Comparison of ENCODE assay signal across 8 cellular contexts in genomic region chr2:48448274-48449061, GRCh38. TPM values are rescaled to one million over a fixed set of nuclear protein-coding genes. Genes with fewer than 3 reads are reported as not detected.
DNase-seq lines count a peak whose midpoint lies in the region; ATAC-seq and TF ChIP-seq lines count a peak whose summit lies in the region.

No MANE protein-coding gene starts in this region.

- intact Hi-C loops in lower lobe of right lung (cut with DNase I): no loop called here

- no peaks in the 10 kb centered on the region for H4K20me1 ChIP-seq in BLaER1

- H3K27me3 Mint-ChIP-seq in activated naive CD8-positive, alpha-beta T cell treated with anti-CD3 and anti-CD28 coated beads for 36 hours: no peaks in the 10 kb centered on the region

- H3K9me3 ChIP-seq in BLaER1 (no peaks in the 10 kb centered on the region), lower lobe of right lung (no peaks in the 10 kb centered on the region)

- H3K4me1 ChIP-seq in BLaER1 (peaks cover 79% of the 10 kb centered on the region), lower lobe of right lung (peaks cover 37% of the 10 kb centered on the region)

- H3K36me3 ChIP-seq in BLaER1: peaks cover 26% of the 10 kb centered on the region
- H3K36me3 ChIP-seq in lower lobe of right lung: peaks cover 25% of the 10 kb centered on the region

- H3K27ac ChIP-seq in BLaER1 (peak overlapping the region; percentile 79), HL-60 (replicated peaks) (peak overlapping the region; percentile 66), lower lobe of right lung (peak overlapping the region; percentile 9)

- ATAC-seq in GM19351 (IDR thresholded peaks at IDR 0.05; ENCODE audit: unreplicated experiment): peak; percentile 70
- peak; percentile 71 to 73 for ATAC-seq in lower lobe of right lung

- peaks cover 53% of the 10 kb centered on the region for H3K4me1 Mint-ChIP-seq in activated naive CD8-positive, alpha-beta T cell treated with anti-CD3 and anti-CD28 coated beads for 36 hours

- no peaks in the 10 kb centered on the region for H3K9me3 Mint-ChIP-seq in activated naive CD8-positive, alpha-beta T cell treated with anti-CD3 and anti-CD28 coated beads for 36 hours

- H3K4me3 Mint-ChIP-seq in activated naive CD8-positive, alpha-beta T cell treated with anti-CD3 and anti-CD28 coated beads for 36 hours: peak overlapping the region; percentile 61

- peak overlapping the region; percentile 73 for H3K9ac ChIP-seq in BLaER1

- H3K36me3 Mint-ChIP-seq in activated naive CD8-positive, alpha-beta T cell treated with anti-CD3 and anti-CD28 coated beads for 36 hours: peaks cover 21% of the 10 kb centered on the region

- H3K4me3 ChIP-seq in BLaER1 (peak overlapping the region; percentile 40), HL-60 (replicated peaks; ENCODE audit: insufficient read depth, low read length) (no peak overlapping the region), lower lobe of right lung (no peak overlapping the region)

- DNase-seq in HL-60 (ENCODE audit: low read depth in 1 of 2, low spot score in 1 of 2) (peak; percentile 28 to 67), lower lobe of right lung (no peak), anterior cingulate cortex (lab: John Stamatoyannopoulos, UW) (no peak), NCI-H446 treated with DMSO at 0.1 percent for 48 hours (lab: John Stamatoyannopoulos, UW) (no peak), iPS-NIHi11 (ENCODE audit: low spot score) (no peak)
- DNase-seq in activated naive CD8-positive, alpha-beta T cell treated with anti-CD3 and anti-CD28 coated beads for 36 hours: no peak

- H3K27ac Mint-ChIP-seq in activated naive CD8-positive, alpha-beta T cell treated with anti-CD3 and anti-CD28 coated beads for 36 hours: peak overlapping the region; percentile 93

- no peak for TF ChIP-seq CTCF in HL-60 (IDR thresholded peaks at IDR 0.05; ENCODE audit: insufficient read depth, low read length)
- TF ChIP-seq CTCF in lower lobe of right lung (IDR thresholded peaks at IDR 0.05): no peak

- H3K4me2 ChIP-seq in BLaER1: peak overlapping the region; percentile 82

- H3K27me3 ChIP-seq in BLaER1: no peaks in the 10 kb centered on the region
- no peaks in the 10 kb centered on the region for H3K27me3 ChIP-seq in HL-60 (ENCODE audit: insufficient read depth, poor library complexity, severe bottlenecking)
- no peaks in the 10 kb centered on the region for H3K27me3 ChIP-seq in lower lobe of right lung (ENCODE audit: low read depth)

RNA-seq across cellular contexts. Expression of gene PPP1R21, which starts 7.9 kb away (rescaled TPM):
- 10 to 100 TPM; 20.2 to 20.3 TPM for total RNA-seq in activated naive CD8-positive, alpha-beta T cell treated with anti-CD3 and anti-CD28 coated beads for 36 hours
- 27.2 TPM for total RNA-seq in lower lobe of right lung

Comparison
In these comparisons a context has a peak if more than half of its experiments do, and no peak if none do; other contexts are left out.
1. H3K27ac ChIP-seq: peak in every context shown above with its lines; median percentile 79 in BLaER1; 66 in HL-60; 9 in lower lobe of right lung.
2. DNase-seq: peak in HL-60 (2 of 2); none in activated naive CD8-positive, alpha-beta T cell treated with anti-CD3 and anti-CD28 coated beads for 36 hours (single experiment), lower lobe of right lung (single experiment), anterior cingulate cortex (0 of 58), NCI-H446 treated with DMSO at 0.1 percent for 48 hours (single experiment) and iPS-NIHi11 (single experiment).